Comparison of ENCODE assay signal across 23 cellular contexts in the genomic region with DNA sequence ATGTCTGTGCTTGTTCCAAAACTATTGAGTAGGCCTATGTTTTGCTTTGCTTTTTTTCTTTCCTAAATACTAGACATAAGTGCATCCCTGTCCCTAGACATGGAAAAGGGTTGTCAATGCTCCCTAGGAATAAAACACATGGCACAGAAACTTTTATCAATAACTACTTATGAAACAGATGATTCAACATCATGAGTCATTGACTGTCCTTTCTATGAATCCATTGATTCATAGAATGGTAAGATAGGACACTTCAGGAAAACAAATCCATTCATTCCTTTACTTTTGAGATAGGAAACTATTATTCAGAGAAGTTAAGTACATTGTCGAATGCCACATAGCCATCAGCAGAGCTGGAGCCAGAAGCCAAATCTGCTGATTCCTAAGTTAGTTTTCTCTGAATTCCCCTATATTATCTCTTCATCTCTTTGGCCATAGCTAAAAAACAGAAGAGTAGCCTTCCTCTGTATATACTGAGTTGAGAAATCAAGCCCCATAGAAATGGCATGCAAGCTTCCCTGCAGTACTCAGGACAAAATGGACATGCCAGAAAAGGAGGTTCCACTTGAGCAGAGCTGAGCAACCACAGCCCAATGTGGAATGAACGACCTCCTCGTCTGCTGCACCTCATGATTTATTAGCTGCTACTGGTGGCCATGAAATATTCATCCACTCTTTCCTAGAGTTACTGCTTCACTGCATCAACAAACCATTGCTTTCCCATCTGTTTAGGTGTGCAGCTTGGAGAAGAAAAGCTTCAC.
DNase-seq lines count a peak whose midpoint lies in the region; ATAC-seq, FAIRE-seq and TF ChIP-seq lines count a peak whose summit lies in the region.
"Had no signal": no experiment of that assay in that cellular context is flagged by ENCODE, and none has a peak within 500 bp of the region (broad histone marks: within the 10 kb centered on the region; RNA-seq: fewer than 3 reads in every experiment).

No MANE protein-coding gene starts in this region.

- H3K27ac ChIP-seq in mammary epithelial cell (ENCODE audit: insufficient read depth, low read depth, low read length) (no peak overlapping the region), breast epithelium (no peak overlapping the region), ectodermal cell (ENCODE audit: insufficient read depth, low read depth, low read length, poor library complexity, severe bottlenecking) (peak overlapping the region; percentile 9), gastrocnemius medialis (no peak overlapping the region)
- H3K27ac ChIP-seq: C4-2B, cardiac muscle cell, dorsolateral prefrontal cortex, HL-60, left lung, right lobe of liver had no signal

- H3K4me3 ChIP-seq in mammary epithelial cell (replicated peaks in 1 of 3; ENCODE audit: insufficient read depth in 1 of 3, low read depth in 2 of 3, low read length in 3 of 3) (no peak overlapping the region), breast epithelium (no peak overlapping the region), ectodermal cell (ENCODE audit: insufficient read depth, low read depth, low read length) (no peak overlapping the region), kidney epithelial cell (ENCODE audit: low read depth, low read length) (no peak overlapping the region), gastrocnemius medialis (no peak overlapping the region)
- H3K4me3 ChIP-seq: cardiac muscle cell, dorsolateral prefrontal cortex, K562, left lung, right lobe of liver had no signal

- TF ChIP-seq POLR2A in breast epithelium (IDR thresholded peaks at IDR 0.05) = no peak
- TF ChIP-seq POLR2A in gastrocnemius medialis (IDR thresholded peaks at IDR 0.05) = no peak
- no peak for TF ChIP-seq POLR2A in H54 (IDR thresholded peaks at IDR 0.05; ENCODE audit: low read depth, low read length)

- H3K4me2 ChIP-seq in mammary epithelial cell (ENCODE audit: insufficient read depth, low read depth, low read length) = no peak overlapping the region

- peak; percentile 56 for DNase-seq in mammary epithelial cell
- no peak for DNase-seq in breast epithelium (ENCODE audit: low spot score in 2 of 2)
- peak; percentile 60 for DNase-seq in kidney epithelial cell (ENCODE audit: low read depth)
- no peak for DNase-seq in gastrocnemius medialis
- no peak for DNase-seq in DMS153 (lab: John Stamatoyannopoulos, UW)
- DNase-seq in DMS53 treated with DMSO at 0.1 percent for 48 hours (lab: John Stamatoyannopoulos, UW; ENCODE audit: unreplicated experiment) = no peak
- DNase-seq in H54 (ENCODE audit: insufficient read length, low spot score) = no peak
- DNase-seq: activated CD4-positive, CD25-positive, alpha-beta regulatory T cell; activated naive CD8-positive, alpha-beta T cell treated with anti-CD3 and anti-CD28 coated beads, Interleukin-2, amount 50 U/mL, for 24 hours; DMS79 treated with DMSO at 0.1 percent for 48 hours; dorsolateral prefrontal cortex; left lung; MV-4-11; NCI-H524; right lobe of liver; SHP77 treated with DMSO at 0.1 percent for 48 hours; stimulated activated CD4-positive, alpha-beta T cell treated with anti-CD3 and anti-CD28 coated beads, Interleukin-1b, Interleukin-23, amount 100 ng/mL, for 48 hours had no signal

- H3K9me3 ChIP-seq in mammary epithelial cell (replicated peaks; ENCODE audit: insufficient read depth, low read length) = no peaks in the 10 kb centered on the region
- no peaks in the 10 kb centered on the region for H3K9me3 ChIP-seq in breast epithelium
- H3K9me3 ChIP-seq in ectodermal cell (ENCODE audit: control insufficient read depth, low read length) = no peaks in the 10 kb centered on the region
- H3K9me3 ChIP-seq in gastrocnemius medialis = no peaks in the 10 kb centered on the region
- H3K9me3 ChIP-seq: left lung, right lobe of liver had no signal

- no peaks in the 10 kb centered on the region for H4K20me1 ChIP-seq in mammary epithelial cell (ENCODE audit: insufficient read depth, low read length)

- no peak overlapping the region for H3K9ac ChIP-seq in mammary epithelial cell (ENCODE audit: insufficient read depth, low read length)

- 61% methylated on average over 3 of the region's 3 CpGs for WGBS in mammary epithelial cell (ENCODE audit: low coverage, missing lambda C conversion rate)
- 89 to 91% methylated on average over 3 of the region's 3 CpGs for WGBS in ectodermal cell, 2 experiments

- FAIRE-seq in H54 (lab: Jason Lieb, UNC) = no peak
- FAIRE-seq: GM18507, K562 had no signal

- no peaks in the 10 kb centered on the region for H3K27me3 ChIP-seq in mammary epithelial cell (ENCODE audit: insufficient read depth, low read length)
- no peaks in the 10 kb centered on the region for H3K27me3 ChIP-seq in breast epithelium
- H3K27me3 ChIP-seq in ectodermal cell (ENCODE audit: control insufficient read depth, insufficient read depth, low read length, poor library complexity, severe bottlenecking) = no peaks in the 10 kb centered on the region
- no peaks in the 10 kb centered on the region for H3K27me3 ChIP-seq in kidney epithelial cell (ENCODE audit: control insufficient read depth, insufficient read depth, low read length)
- no peaks in the 10 kb centered on the region for H3K27me3 ChIP-seq in gastrocnemius medialis
- H3K27me3 ChIP-seq: cardiac muscle cell, dorsolateral prefrontal cortex, left lung, right lobe of liver had no signal

- BruUV-seq in mammary epithelial cell (replicated peaks; lab: Mats Ljungman, UMichigan) = no TSS peak

- no peak for ATAC-seq in gastrocnemius medialis
- ATAC-seq: activated naive CD8-positive, alpha-beta T cell treated with anti-CD3 and anti-CD28 coated beads, Interleukin-2, amount 50 U/mL, for 24 hours; K562; left lung; right lobe of liver had no signal

- H3K36me3 ChIP-seq in mammary epithelial cell (ENCODE audit: insufficient read depth, low read length) (no peaks in the 10 kb centered on the region), breast epithelium (no peaks in the 10 kb centered on the region), ectodermal cell (ENCODE audit: control insufficient read depth, insufficient read depth, low read length) (no peaks in the 10 kb centered on the region), kidney epithelial cell (ENCODE audit: control insufficient read depth, insufficient read depth, low read length) (no peaks in the 10 kb centered on the region), gastrocnemius medialis (no peaks in the 10 kb centered on the region)
- H3K36me3 ChIP-seq: cardiac muscle cell, left lung, right lobe of liver had no signal

- H3K79me2 ChIP-seq in mammary epithelial cell (ENCODE audit: insufficient read depth, low read length) = no peaks in the 10 kb centered on the region

- no peaks in the 10 kb centered on the region for H3K4me1 ChIP-seq in mammary epithelial cell (ENCODE audit: insufficient read depth, low read length)
- no peaks in the 10 kb centered on the region for H3K4me1 ChIP-seq in breast epithelium
- peaks cover 15% of the 10 kb centered on the region for H3K4me1 ChIP-seq in ectodermal cell (ENCODE audit: control insufficient read depth, insufficient read depth, low read length)
- no peaks in the 10 kb centered on the region for H3K4me1 ChIP-seq in gastrocnemius medialis
- H3K4me1 ChIP-seq: left lung, right lobe of liver had no signal

- CTCF ChIA-PET in mammary epithelial cell (lab: Charles Lee; ENCODE audit: low non-redundant PET) = no interaction called here

- TF ChIP-seq CTCF in mammary epithelial cell (conservative IDR thresholded peaks at IDR 0.05 in 1 of 2, IDR thresholded peaks at IDR 0.05 in 1 of 2; ENCODE audit: extremely low read depth in 1 of 2, insufficient read depth in 1 of 2, low read depth in 1 of 2, low read length in 2 of 2) (no peak), breast epithelium (IDR thresholded peaks at IDR 0.05) (no peak), kidney epithelial cell (IDR thresholded peaks at IDR 0.05; ENCODE audit: insufficient read depth, low read length, poor library complexity, severe bottlenecking) (no peak), gastrocnemius medialis (IDR thresholded peaks at IDR 0.05 in 4 of 5, conservative IDR thresholded peaks at IDR 0.05 in 1 of 5) (no peak)

- intact Hi-C loops in mammary epithelial cell (cut with micrococcal nuclease) (no loop called here), breast epithelium (cut with DNase I; ENCODE audit: low total_unique reads) (no loop called here), gastrocnemius medialis (cut with DNase I; ENCODE audit: low total_unique reads) (no loop called here)

- no peak overlapping the region for H2AFZ ChIP-seq in mammary epithelial cell (ENCODE audit: low read depth, low read length)

- in situ Hi-C loops in mammary epithelial cell (cut with MboI; ENCODE audit: low sequenced_read_pairs in 2 of 2) = no loop called here
- in situ Hi-C loops in gastrocnemius medialis (cut with MboI; ENCODE audit: low sequenced_read_pairs in 4 of 4) = no loop called here

- dilution Hi-C loops in mammary epithelial cell (cut with HindIII; ENCODE audit: low sequenced_read_pairs) = no loop called here

Comparison
In these comparisons a context has a peak if more than half of its experiments do, and no peak if none do; other contexts are left out.
1. DNase-seq: peak in mammary epithelial cell (single experiment) and kidney epithelial cell (single experiment); none in breast epithelium (0 of 2), gastrocnemius medialis (0 of 2), DMS153 (single experiment), DMS53 treated with DMSO at 0.1 percent for 48 hours (single experiment) and H54 (single experiment).